ENCODE assay signal across 8 cellular contexts in the genomic region with DNA sequence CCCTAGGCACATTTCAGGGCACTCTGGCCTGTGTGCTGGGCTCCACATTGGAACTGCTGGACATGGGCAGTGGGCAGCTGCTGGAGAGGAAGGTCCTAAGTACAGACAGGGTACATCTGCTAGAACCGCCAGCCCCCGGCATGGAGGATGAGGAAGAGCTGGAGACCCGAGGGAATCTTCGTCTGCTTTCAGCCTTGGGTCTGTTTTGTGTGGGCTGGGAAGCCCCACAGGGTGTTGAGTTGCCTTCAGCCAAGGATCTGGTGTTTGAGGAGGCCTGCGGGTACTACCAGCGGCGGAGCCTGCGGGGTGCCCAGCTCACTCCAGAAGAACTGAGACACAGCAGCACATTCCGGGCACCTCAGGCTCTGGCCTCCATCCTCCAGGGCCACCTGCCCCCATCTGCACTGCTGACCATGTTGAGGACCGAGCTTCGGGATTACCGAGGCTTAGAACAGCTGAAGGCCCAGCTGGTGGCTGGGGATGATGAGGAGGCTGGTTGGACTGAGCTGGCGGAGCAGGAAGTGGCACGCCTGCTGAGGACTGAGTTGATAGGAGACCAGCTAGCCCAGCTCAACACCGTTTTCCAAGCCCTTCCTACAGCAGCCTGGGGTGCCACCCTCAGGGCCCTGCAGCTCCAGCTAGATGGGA. TPM values are rescaled to one million over a fixed set of nuclear protein-coding genes. Genes with fewer than 3 reads are reported as not detected.
DNase-seq lines count a peak whose midpoint lies in the region; ATAC-seq and TF ChIP-seq lines count a peak whose summit lies in the region.

No MANE protein-coding gene starts in this region.

- H2AFZ ChIP-seq in OCI-LY1 (ENCODE audit: low read length) = no peak overlapping the region

- H3K9me3 Mint-ChIP-seq in endothelial cell (ENCODE audit: unreplicated experiment) = no peaks in the 10 kb centered on the region

- H3K27me3 Mint-ChIP-seq in endothelial cell (ENCODE audit: unreplicated experiment) = peaks cover 7% of the 10 kb centered on the region

- peak overlapping the region; percentile 68 for H3K4me2 ChIP-seq in OCI-LY1 (ENCODE audit: low read length)

- H3K27ac Mint-ChIP-seq in endothelial cell (ENCODE audit: unreplicated experiment) = no peak overlapping the region

- H3K4me3 Mint-ChIP-seq in endothelial cell (ENCODE audit: unreplicated experiment) = peak overlapping the region; percentile 92

- DNase-seq in ELF-1 (ENCODE audit: low read depth, low spot score) (peak; percentile 11), endothelial cell (ENCODE audit: low spot score) (no peak), prostate gland (ENCODE audit: low spot score) (no peak), CD1c-positive myeloid dendritic cell (ENCODE audit: extremely low spot score) (no peak), NCI-H226 (no peak), islet precursor cell (no peak)

- no peaks in the 10 kb centered on the region for H4K20me1 ChIP-seq in OCI-LY1 (ENCODE audit: insufficient read depth, low read length)

- H3K27ac ChIP-seq in OCI-LY1 (ENCODE audit: low read depth, low read length, poor library complexity, severe bottlenecking) (no peak overlapping the region), prostate gland (no peak overlapping the region)

- TF ChIP-seq CTCF in OCI-LY1 (IDR thresholded peaks at IDR 0.05; ENCODE audit: low read length) = no peak
- TF ChIP-seq CTCF in endothelial cell (IDR thresholded peaks at IDR 0.05; ENCODE audit: unreplicated experiment) = no peak
- no peak for TF ChIP-seq CTCF in prostate gland (IDR thresholded peaks at IDR 0.05)

- TF ChIP-seq POLR2A in prostate gland (IDR thresholded peaks at IDR 0.05) = no peak

- no peaks in the 10 kb centered on the region for H3K79me2 ChIP-seq in OCI-LY1 (ENCODE audit: insufficient read depth, low read length)

- WGBS in prostate gland = 83% methylated on average over 15 of the region's 15 CpGs

- H3K4me1 Mint-ChIP-seq in endothelial cell (ENCODE audit: unreplicated experiment) = peaks cover 14% of the 10 kb centered on the region

- H3K27me3 ChIP-seq in OCI-LY1 (ENCODE audit: insufficient read depth, low read length) (no peaks in the 10 kb centered on the region), prostate gland (replicated peaks; ENCODE audit: insufficient read depth) (no peaks in the 10 kb centered on the region)

- ATAC-seq in HG03354 (IDR thresholded peaks at IDR 0.05; ENCODE audit: poor library complexity, severe bottlenecking, unreplicated experiment) = no peak

- no peaks in the 10 kb centered on the region for H3F3A ChIP-seq in OCI-LY1 (ENCODE audit: insufficient read depth, low read length)

- H3K36me3 ChIP-seq in OCI-LY1 (ENCODE audit: insufficient read depth, low read length) (no peaks in the 10 kb centered on the region), prostate gland (no peaks in the 10 kb centered on the region)

- no peaks in the 10 kb centered on the region for H3K9me2 ChIP-seq in OCI-LY1 (ENCODE audit: low read depth, low read length)

- intact Hi-C loops in prostate gland (cut with DNase I) = loop anchor here (5.0 kb wide), 1 partner anchor 46 kb away; no protein-coding TSS in a partner anchor

- H3K4me3 ChIP-seq in OCI-LY1 (ENCODE audit: low read depth, low read length, poor library complexity, severe bottlenecking) (peak overlapping the region; percentile 78), prostate gland (peak overlapping the region; percentile 67 to 97)

- H3K4me1 ChIP-seq in OCI-LY1 (ENCODE audit: insufficient read depth, low read length, severe bottlenecking) = peaks cover 7% of the 10 kb centered on the region
- peaks cover 6% of the 10 kb centered on the region for H3K4me1 ChIP-seq in prostate gland (replicated peaks)

- H3K36me3 Mint-ChIP-seq in endothelial cell (ENCODE audit: low read depth, unreplicated experiment) = no peaks in the 10 kb centered on the region

- peak overlapping the region; percentile 70; the same call in 1 of the 2 replicates for H3K9ac ChIP-seq in OCI-LY1 (ENCODE audit: low read length)

- H3K9me3 ChIP-seq in OCI-LY1 (ENCODE audit: low read length) = no peaks in the 10 kb centered on the region
- no peaks in the 10 kb centered on the region for H3K9me3 ChIP-seq in prostate gland

RNA-seq across cellular contexts. Expression of gene HPS6, which starts 1.4 kb away (rescaled TPM):
- total RNA-seq in endothelial cell (ENCODE audit: unreplicated experiment) (25.1 TPM), prostate gland (10 to 100 TPM; 26.1 to 35.9 TPM)

RNA-seq across cellular contexts. Expression of gene ARMH3, which starts 10.6 kb away (rescaled TPM):
- 20.5 TPM for total RNA-seq in endothelial cell (ENCODE audit: unreplicated experiment)
- 10 to 100 TPM; 15.1 to 20.5 TPM for total RNA-seq in prostate gland

RNA-seq across cellular contexts. Expression of gene LDB1, which starts 53.6 kb away (rescaled TPM):
- total RNA-seq in endothelial cell (ENCODE audit: unreplicated experiment) (160 TPM), prostate gland (10 to 100 TPM; 55.0 to 91.5 TPM)
